ENCODE assay signal across 8 cellular contexts in the genomic region with DNA sequence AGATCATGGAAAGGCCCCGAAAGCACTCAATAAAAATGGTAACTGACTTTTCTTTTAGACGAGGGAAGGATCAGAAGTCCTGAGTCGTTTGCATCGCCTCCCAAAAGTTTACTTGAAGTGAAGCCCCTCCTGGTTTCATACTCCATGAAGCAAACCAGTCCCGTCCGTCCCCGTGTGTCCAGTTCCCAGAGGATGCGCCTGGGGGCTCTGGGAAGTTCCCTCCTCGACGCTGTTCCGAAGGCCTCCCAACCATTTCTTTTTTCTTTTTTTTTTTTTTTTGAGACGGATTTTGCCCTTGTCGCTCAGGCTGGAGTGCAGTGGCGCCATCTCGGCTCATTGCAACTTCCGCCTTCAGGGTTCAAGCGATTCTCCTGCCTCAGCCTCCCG. TPM values are rescaled to one million over a fixed set of nuclear protein-coding genes. Genes with fewer than 3 reads are reported as not detected.
DNase-seq lines count a peak whose midpoint lies in the region; ATAC-seq, FAIRE-seq and TF ChIP-seq lines count a peak whose summit lies in the region.

No MANE protein-coding gene starts in this region.

- peak overlapping the region; percentile 85 to 88 (median 87) for H3K4me3 Mint-ChIP-seq in T-cell

- CTCF ChIA-PET in T-cell (lab: Charles Lee) = interaction anchor here (0.6 to 1.0 kb wide), 5 partner anchors 12 to 1590 kb away, joined by 3 to 9 read pairs (median 4); a partner anchor contains a TSS

- peaks cover 8% of the 10 kb centered on the region for H3K36me3 Mint-ChIP-seq in T-cell

- no peaks in the 10 kb centered on the region for H3K9me3 ChIP-seq in trophoblast cell (ENCODE audit: insufficient read depth, low read depth, low read length)

- H3K4me2 ChIP-seq in trophoblast cell (ENCODE audit: low read length) = peak overlapping the region; percentile 71

- H3K79me1 ChIP-seq in trophoblast cell (ENCODE audit: low read length) = peaks cover 6% of the 10 kb centered on the region

- no peak overlapping the region for H2BK120ac ChIP-seq in trophoblast cell (ENCODE audit: insufficient read depth, low read length, poor library complexity)

- no peaks in the 10 kb centered on the region for H3K27me3 Mint-ChIP-seq in T-cell

- peak overlapping the region; percentile 96 for H4K8ac ChIP-seq in trophoblast cell (ENCODE audit: low read depth, low read length)

- H3K36me3 ChIP-seq in trophoblast cell (ENCODE audit: control insufficient read depth in 1 of 2, insufficient read depth in 2 of 2, low read length in 2 of 2) = peaks cover 5 to 16% of the 10 kb centered on the region in 2 experiments

- H3K9me3 Mint-ChIP-seq in T-cell = no peaks in the 10 kb centered on the region

- ATAC-seq in T-cell (replicated peaks in 1 of 4) = no peak

- H3K18ac ChIP-seq in trophoblast cell (ENCODE audit: low read length) = peak overlapping the region; percentile 70

- H2BK5ac ChIP-seq in trophoblast cell (ENCODE audit: low read depth, low read length, poor library complexity) = no peak overlapping the region

- H3K23ac ChIP-seq in trophoblast cell (ENCODE audit: low read length) = no peak overlapping the region

- H2BK12ac ChIP-seq in trophoblast cell (ENCODE audit: low read length) = no peak overlapping the region

- TF ChIP-seq POLR2A in H54 (IDR thresholded peaks at IDR 0.05; ENCODE audit: low read depth, low read length) = no peak

- H3K79me2 ChIP-seq in trophoblast cell (ENCODE audit: control insufficient read depth, insufficient read depth, low read length, poor library complexity) = no peaks in the 10 kb centered on the region

- H3K27ac ChIP-seq in trophoblast cell (ENCODE audit: low read depth, low read length) = peak overlapping the region; percentile 81

- H3K4me3 ChIP-seq in fibroblast of the aortic adventitia (ENCODE audit: low read depth, low read length) (peak overlapping the region; percentile 79), trophoblast cell (ENCODE audit: low read depth, low read length) (peak overlapping the region; percentile 65)

- peaks cover 4 to 10% of the 10 kb centered on the region in 2 experiments for H3K4me1 ChIP-seq in trophoblast cell (ENCODE audit: control insufficient read depth in 1 of 2, insufficient read depth in 2 of 2, low read length in 2 of 2)

- no peak for TF ChIP-seq CTCF in fibroblast of the aortic adventitia (IDR thresholded peaks at IDR 0.05; ENCODE audit: insufficient read depth, low read length)

- peak overlapping the region; percentile 94 for H4K91ac ChIP-seq in trophoblast cell (ENCODE audit: low read depth, low read length)

- in situ Hi-C loops in ACHN (cut with HindIII; ENCODE audit: low pct_ligation_motif_present, low pct_unique_long_range_greater_than_20kb, low sequenced_read_pairs) = no loop called here

- POLR2A ChIA-PET in T-cell (lab: Charles Lee) = interaction anchor here (0.6 to 2.0 kb wide), 3 partner anchors 10 to 13 kb away, joined by 3 to 10 read pairs (median 8); a partner anchor contains a TSS

- no peak for FAIRE-seq in H54 (lab: Jason Lieb, UNC)

- peak overlapping the region; percentile 90 for H3K14ac ChIP-seq in trophoblast cell (ENCODE audit: low read length)

- peak overlapping the region; percentile 43 for H3K4ac ChIP-seq in trophoblast cell (ENCODE audit: low read depth, low read length)

- peak overlapping the region; percentile 85 to 94 for H3K27ac Mint-ChIP-seq in T-cell

- peak overlapping the region; percentile 96 for H4K12ac ChIP-seq in trophoblast cell (ENCODE audit: low read depth, low read length)

- H2AFZ ChIP-seq in trophoblast cell (ENCODE audit: insufficient read depth, low read length, poor library complexity) = peak overlapping the region; percentile 64

- H3K4me1 Mint-ChIP-seq in T-cell = peaks cover 17 to 24% (median 22%) of the 10 kb centered on the region in 3 donors

- peak overlapping the region; percentile 52 for H2AK5ac ChIP-seq in trophoblast cell (ENCODE audit: low read length)

- peak; percentile 40 for DNase-seq in D341Med (ENCODE audit: low spot score)
- no peak for DNase-seq in T-cell
- DNase-seq in fibroblast of the aortic adventitia (ENCODE audit: low read depth) = no peak
- peak; percentile 49 to 66 for DNase-seq in trophoblast cell
- no peak for DNase-seq in ACHN
- DNase-seq in NCI-H446 (lab: John Stamatoyannopoulos, UW) = no peak
- no peak for DNase-seq in H54 (ENCODE audit: insufficient read length, low spot score)
- no peak for DNase-seq in SKM-1 treated with dmso at 0.1 percent for 144 hours (lab: John Stamatoyannopoulos, UW; ENCODE audit: unreplicated experiment)

- H3K27me3 ChIP-seq in trophoblast cell (ENCODE audit: insufficient read depth, low read length) = no peaks in the 10 kb centered on the region

- no peak overlapping the region for H3K9ac ChIP-seq in trophoblast cell (ENCODE audit: low read length)

- WGBS in trophoblast cell (ENCODE audit: extremely low coverage, insufficient coverage, insufficient read length) = no CpG with 5 or more reads among the region's 18 CpGs

RNA-seq across cellular contexts. Expression of a gene that starts 0.7 kb away (rescaled TPM):
- 1 to 10 TPM in 1 of 5 donors, under 1 TPM in 4; 0.32 to 1.3 (median 0.68) TPM for total RNA-seq in T-cell
- 2.7 and 8.7 TPM in 2 replicates for total RNA-seq in fibroblast of the aortic adventitia (ENCODE audit: low replicate concordance)
- polyA plus RNA-seq in trophoblast cell (2013) = 3.7 and 3.8 TPM in 2 replicates

RNA-seq across cellular contexts. Expression of a gene that starts 13.3 kb away (rescaled TPM):
- total RNA-seq in T-cell = 10 to 100 TPM; 25.7 to 37.3 (median 34.9) TPM
- total RNA-seq in fibroblast of the aortic adventitia (ENCODE audit: low replicate concordance) = 26.0 and 56.2 TPM in 2 replicates
- polyA plus RNA-seq in trophoblast cell (2013) = 170 and 174 TPM in 2 replicates

RNA-seq across cellular contexts. Expression of a gene that starts 31.8 kb away (rescaled TPM):
- total RNA-seq in T-cell (1 to 10 TPM in 4 of 5 donors, under 1 TPM in 1; 0.25 to 2.1 (median 1.8) TPM), fibroblast of the aortic adventitia (ENCODE audit: low replicate concordance) (not detected in 2 replicates)
- 55.8 and 63.8 TPM in 2 replicates for polyA plus RNA-seq in trophoblast cell (2013)

RNA-seq across cellular contexts. Expression of a gene that starts 53.2 kb away (rescaled TPM):
- total RNA-seq in T-cell (10 to 100 TPM; 26.2 to 59.9 (median 55.4) TPM), fibroblast of the aortic adventitia (ENCODE audit: low replicate concordance) (3.9 and 9.5 TPM in 2 replicates)
- 27.8 and 28.2 TPM in 2 replicates for polyA plus RNA-seq in trophoblast cell (2013)

Comparison
In these comparisons a context has a peak if more than half of its experiments do, and no peak if none do; other contexts are left out.
1. DNase-seq: peak in D341Med (single experiment) and trophoblast cell (2 of 2); none in T-cell (0 of 34), fibroblast of the aortic adventitia (single experiment), ACHN (single experiment), NCI-H446 (0 of 2), H54 (single experiment) and SKM-1 treated with dmso at 0.1 percent for 144 hours (single experiment).